Comparison of ENCODE assay signal across 1 cellular context in genomic region chr16:49000594-49000993, GRCh38.
TF ChIP-seq lines count a peak whose summit lies in the region.

No MANE protein-coding gene starts in this region.

TF ChIP-seq in HCT116, 20 proteins besides CTCF, POLR2A, EP300 and RAD21 (continued from another document):
- TF ChIP-seq REST (IDR thresholded peaks at IDR 0.05; ENCODE audit: low read depth) (no peak), MAX (IDR thresholded peaks at IDR 0.05) (no peak), EZH2 (IDR thresholded peaks at IDR 0.05) (no peak), CBX3 (IDR thresholded peaks at IDR 0.05; ENCODE audit: low read depth) (no peak)
TF ChIP-seq in HCT116: peak in this region for 1.
